Comparison of ENCODE assay signal across 29 cellular contexts in genomic region chr3:73363093-73363492, GRCh38.
"Had no signal": no experiment of that assay in that cellular context is flagged by ENCODE, and none has a peak within 500 bp of the region (broad histone marks: within the 10 kb centered on the region; RNA-seq: fewer than 3 reads in every experiment).

No MANE protein-coding gene starts in this region.

- H3K9me3 ChIP-seq: neutrophil, pancreas, prostate gland, right lobe of liver, thoracic aorta, thyroid gland, vagina had no signal

- H3K9ac ChIP-seq: neural progenitor cell had no signal

- ATAC-seq: naive thymus-derived CD8-positive, alpha-beta T cell; natural killer cell treated with Interleukin-12 subunit alpha and Interleukin-12 subunit beta and Interleukin-15 and Interleukin-18, amount 100 ng/mL, for 72 hours; pancreas; right cardiac atrium; right lobe of liver; stimulated activated memory B cell treated with anti-CD40 and anti-IgM and Interleukin-4, amounts not matched to agents 10 μg/mL and 1 μg/mL and 100 μg/mL, for 72 hours; stimulated activated naive CD8-positive, alpha-beta T cell treated with anti-CD3 and anti-CD28 coated beads, Interleukin-15, amount 100 ng/mL, for 72 hours; stimulated activated naive CD8-positive, alpha-beta T cell treated with anti-CD3 and anti-CD28 coated beads, Interleukin-15, Interleukin-2, amounts not matched to agents 100 U/mL and 50 U/mL, for 24 hours had no signal

- H3K4me3 Mint-ChIP-seq: naive B cell; naive thymus-derived CD8-positive, alpha-beta T cell; natural killer cell treated with Interleukin-12 subunit alpha and Interleukin-12 subunit beta and Interleukin-15 and Interleukin-18, amount 100 ng/mL, for 72 hours; nephron progenitor cell; neural progenitor cell; stimulated activated memory B cell treated with anti-CD40 and anti-IgM and Interleukin-4, amounts not matched to agents 10 μg/mL and 1 μg/mL and 100 μg/mL, for 72 hours; stimulated activated naive CD8-positive, alpha-beta T cell treated with anti-CD3 and anti-CD28 coated beads, Interleukin-15, amount 100 ng/mL, for 72 hours had no signal

- DNase-seq: naive B cell; naive thymus-derived CD8-positive, alpha-beta T cell; nephron progenitor cell; nucleus accumbens; pancreas; right cardiac atrium; right lobe of liver; spleen; stimulated activated CD4-positive, alpha-beta T cell treated with anti-CD3 and anti-CD28 coated beads, Interleukin-12 subunit alpha, Interleukin-12 subunit beta, amount 100 ng/mL, for 4 hours; stimulated activated CD4-positive, alpha-beta T cell treated with anti-CD3 and anti-CD28 coated beads, Interleukin-1b, Interleukin-23, amount 100 ng/mL, for 48 hours; stimulated activated CD4-positive, alpha-beta T cell treated with anti-CD3 and anti-CD28 coated beads, Interleukin-4, amount 100 ng/mL, for 1 hour; stimulated activated CD4-positive, alpha-beta T cell treated with anti-CD3 and anti-CD28 coated beads, Interleukin-4, amount 100 ng/mL, for 4 hours; stimulated activated CD8-positive, alpha-beta memory T cell treated with anti-CD3 and anti-CD28 coated beads, Interleukin-4, amount 100 ng/mL, for 48 hours; stimulated activated naive CD4-positive, alpha-beta T cell; stimulated activated naive CD8-positive, alpha-beta T cell treated with anti-CD3 and anti-CD28 coated beads, Interleukin-15, amount 100 ng/mL, for 72 hours; stimulated activated naive CD8-positive, alpha-beta T cell treated with anti-CD3 and anti-CD28 coated beads, Interleukin-15, Interleukin-2, amounts not matched to agents 100 U/mL and 50 U/mL, for 24 hours; thyroid gland; trophoblast cell; upper lobe of left lung had no signal

- H3K27ac ChIP-seq: neural progenitor cell, neutrophil, pancreas, prostate gland, right lobe of liver, skin epidermis, spleen, thoracic aorta, thyroid gland, tibial nerve, upper lobe of left lung, vagina had no signal

- H3K4me1 ChIP-seq: neural progenitor cell, pancreas, prostate gland, right lobe of liver, spleen, thyroid gland, upper lobe of left lung had no signal

- H3K27me3 Mint-ChIP-seq: naive B cell; natural killer cell treated with Interleukin-12 subunit alpha and Interleukin-12 subunit beta and Interleukin-15 and Interleukin-18, amount 100 ng/mL, for 72 hours; stimulated activated memory B cell treated with anti-CD40 and anti-IgM and Interleukin-4, amounts not matched to agents 10 μg/mL and 1 μg/mL and 100 μg/mL, for 72 hours; stimulated activated naive CD8-positive, alpha-beta T cell treated with anti-CD3 and anti-CD28 coated beads, Interleukin-15, amount 100 ng/mL, for 72 hours had no signal

- H3K27me3 ChIP-seq: neural progenitor cell, neutrophil, pancreas, right lobe of liver, spleen, thyroid gland, tibial nerve, upper lobe of left lung, vagina had no signal

- H3K4me2 ChIP-seq: neural progenitor cell, smooth muscle cell had no signal

- H3K36me3 ChIP-seq: neural progenitor cell, neutrophil, pancreas, prostate gland, right lobe of liver, spleen, thoracic aorta, thyroid gland, tibial nerve, upper lobe of left lung, vagina had no signal

- H3K4me3 ChIP-seq: neural progenitor cell, pancreas, prostate gland, right lobe of liver, skin epidermis, smooth muscle cell, spleen, thoracic aorta, thyroid gland, tibial nerve, upper lobe of left lung, vagina had no signal

- H3K36me3 Mint-ChIP-seq: naive B cell; naive thymus-derived CD8-positive, alpha-beta T cell; natural killer cell treated with Interleukin-12 subunit alpha and Interleukin-12 subunit beta and Interleukin-15 and Interleukin-18, amount 100 ng/mL, for 72 hours; neural progenitor cell; stimulated activated memory B cell treated with anti-CD40 and anti-IgM and Interleukin-4, amounts not matched to agents 10 μg/mL and 1 μg/mL and 100 μg/mL, for 72 hours had no signal

- H3K4me1 Mint-ChIP-seq: naive B cell; naive thymus-derived CD8-positive, alpha-beta T cell; neural progenitor cell; stimulated activated memory B cell treated with anti-CD40 and anti-IgM and Interleukin-4, amounts not matched to agents 10 μg/mL and 1 μg/mL and 100 μg/mL, for 72 hours; stimulated activated naive CD8-positive, alpha-beta T cell treated with anti-CD3 and anti-CD28 coated beads, Interleukin-15, amount 100 ng/mL, for 72 hours had no signal

- H2AFZ ChIP-seq: neural progenitor cell had no signal

- H3K27ac Mint-ChIP-seq: naive B cell; naive thymus-derived CD8-positive, alpha-beta T cell; natural killer cell treated with Interleukin-12 subunit alpha and Interleukin-12 subunit beta and Interleukin-15 and Interleukin-18, amount 100 ng/mL, for 72 hours; nephron progenitor cell; neural progenitor cell; stimulated activated memory B cell treated with anti-CD40 and anti-IgM and Interleukin-4, amounts not matched to agents 10 μg/mL and 1 μg/mL and 100 μg/mL, for 72 hours had no signal
